ENCODE assay signal across 8 cellular contexts in genomic region chr10:43407576-43408330, GRCh38. TPM values are rescaled to one million over a fixed set of nuclear protein-coding genes. Genes with fewer than 3 reads are reported as not detected.
DNase-seq lines count a peak whose midpoint lies in the region; ATAC-seq and TF ChIP-seq lines count a peak whose summit lies in the region.

No MANE protein-coding gene starts in this region.

- H3K27me3 Mint-ChIP-seq in chondrocyte (ENCODE audit: low read depth), result no peaks in the 10 kb centered on the region

- peak; percentile 43 for ATAC-seq in HG03060 (IDR thresholded peaks at IDR 0.05; ENCODE audit: low read depth, unreplicated experiment)
- ATAC-seq in activated CD4-positive, CD25-positive, alpha-beta regulatory T cell treated with anti-CD3 and anti-CD28 coated beads, Interleukin-2, amount 50 U/mL, for 24 hours, result peak; percentile 47 to 52

- DNase-seq in AG08395 (ENCODE audit: low spot score), result peak; percentile 87
- DNase-seq in NCI-H2196 (lab: John Stamatoyannopoulos, UW; ENCODE audit: unreplicated experiment), result peak; percentile 72
- DNase-seq in chondrocyte (ENCODE audit: low spot score), result no peak
- peak; percentile 93 for DNase-seq in kidney tubule cell (ENCODE audit: low spot score)
- DNase-seq in stimulated activated CD4-positive, alpha-beta T cell treated with anti-CD3 and anti-CD28 coated beads, Interleukin-1b, Interleukin-23, amount 100 ng/mL, for 1 hour (ENCODE audit: low read depth in 2 of 2), result peak; percentile 49 to 82

- H3K4me1 Mint-ChIP-seq in chondrocyte (ENCODE audit: low read depth), result peaks cover 43% of the 10 kb centered on the region

- peak; percentile 74 for TF ChIP-seq CTCF in chondrocyte (IDR thresholded peaks at IDR 0.05)

- peaks cover 2% of the 10 kb centered on the region for H3K36me3 Mint-ChIP-seq in chondrocyte (ENCODE audit: low read depth)

- TF ChIP-seq POLR2A in GM18526 (IDR thresholded peaks at IDR 0.05; ENCODE audit: extremely low read depth, insufficient read length), result peak; percentile 92

- peak overlapping the region; percentile 92 for H3K4me3 Mint-ChIP-seq in chondrocyte (ENCODE audit: unreplicated experiment)

- H3K27ac Mint-ChIP-seq in chondrocyte (ENCODE audit: unreplicated experiment), result peak overlapping the region; percentile 98

- H3K9me3 Mint-ChIP-seq in chondrocyte (ENCODE audit: low read depth), result no peaks in the 10 kb centered on the region

RNA-seq across cellular contexts. Expression of gene HNRNPF, which starts 1.2 kb away (rescaled TPM):
- total RNA-seq in chondrocyte, result 122 to 126 TPM (median 123 TPM) in 3 replicates

RNA-seq across cellular contexts. Expression of gene ZNF487, which starts 29.2 kb away (rescaled TPM):
- total RNA-seq in chondrocyte, result 2.1 to 2.7 TPM (median 2.6 TPM) in 3 replicates

RNA-seq across cellular contexts. Expression of gene FXYD4, which starts 36.3 kb away (rescaled TPM):
- total RNA-seq in chondrocyte, result not detected in 3 replicates
